In the genomic region with DNA sequence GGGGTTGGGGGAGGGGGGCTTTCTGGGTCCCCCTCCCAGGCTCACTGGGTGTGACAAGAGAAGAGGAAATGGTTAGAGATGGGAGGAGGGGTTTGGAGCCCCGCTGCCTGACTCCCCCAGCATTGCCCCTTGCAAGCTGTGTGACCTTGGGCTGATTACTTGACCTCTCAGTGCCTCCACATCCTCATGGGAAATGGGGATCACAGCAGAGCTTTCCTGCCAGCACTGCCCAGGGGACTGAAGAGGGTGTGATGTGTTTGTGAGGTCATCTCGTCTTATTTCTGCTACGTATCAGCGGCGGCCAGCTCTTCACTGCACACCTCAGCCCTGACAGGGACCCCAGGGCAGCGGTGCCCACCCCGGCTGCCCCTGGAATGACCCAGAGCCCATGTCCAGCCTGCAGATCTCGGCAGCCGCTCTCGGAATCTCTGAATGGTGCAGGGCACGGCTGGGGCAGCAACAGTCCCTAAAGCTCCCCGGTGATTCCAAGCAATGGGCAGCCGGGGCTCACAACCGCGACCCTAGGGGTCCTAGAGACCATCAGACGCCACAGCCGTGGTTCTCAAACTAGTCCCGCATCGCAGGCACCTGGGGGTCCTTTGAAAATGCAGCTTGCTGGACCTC, we compare ENCODE assay signal across 9 cellular contexts. TPM values are rescaled to one million over a fixed set of nuclear protein-coding genes. Genes with fewer than 3 reads are reported as not detected.
DNase-seq lines count a peak whose midpoint lies in the region; ATAC-seq and TF ChIP-seq lines count a peak whose summit lies in the region.
"Had no signal": no experiment of that assay in that cellular context is flagged by ENCODE, and none has a peak within 500 bp of the region (broad histone marks: within the 10 kb centered on the region; RNA-seq: fewer than 3 reads in every experiment).

No MANE protein-coding gene starts in this region.

- H3K4me1 Mint-ChIP-seq in brain: peaks cover 84% of the 10 kb centered on the region

- peak overlapping the region; percentile 67 to 82 (median 78) for H3K4me3 Mint-ChIP-seq in brain
- H3K4me3 Mint-ChIP-seq: natural killer cell had no signal

- peaks cover 8% of the 10 kb centered on the region for H3K27me3 Mint-ChIP-seq in brain

- DNase-seq in H7 (no peak), sigmoid colon (no peak)

- TF ChIP-seq CTCF in brain (conservative IDR thresholded peaks at IDR 0.05) (no peak), sigmoid colon (IDR thresholded peaks at IDR 0.05) (no peak)

- no peaks in the 10 kb centered on the region for H3K9me3 ChIP-seq in iPS-15b (ENCODE audit: control insufficient read depth, insufficient read depth, low read length)
- H3K9me3 ChIP-seq in sigmoid colon: no peaks in the 10 kb centered on the region

- H3K36me3 Mint-ChIP-seq in brain: peaks cover 4% of the 10 kb centered on the region
- H3K36me3 Mint-ChIP-seq: natural killer cell had no signal

- intact Hi-C loops in sigmoid colon (cut with DNase I): loop anchor here (1.0 to 5.0 kb wide), 2 partner anchors 92 to 205 kb away; no protein-coding TSS in a partner anchor

- peak overlapping the region; percentile 29 for H3K4me3 ChIP-seq in H7 (ENCODE audit: insufficient read depth, low read depth, low read length)
- peak overlapping the region; percentile 55 for H3K4me3 ChIP-seq in iPS-15b (ENCODE audit: low read depth, low read length)
- H3K4me3 ChIP-seq in sigmoid colon: peak overlapping the region; percentile 15 to 39 (median 31)

- H3K4me1 ChIP-seq in iPS-15b (ENCODE audit: control insufficient read depth, insufficient read depth, low read length): no peaks in the 10 kb centered on the region
- peaks cover 0 to 30% (median 26%) of the 10 kb centered on the region in 4 donors for H3K4me1 ChIP-seq in sigmoid colon

- H3K27ac Mint-ChIP-seq in brain: peak overlapping the region in 4 of 5 experiments; percentile 31 to 92 (median 56)
- H3K27ac Mint-ChIP-seq: natural killer cell had no signal

- TF ChIP-seq POLR2A in sigmoid colon (IDR thresholded peaks at IDR 0.05): no peak

- H3K9me3 Mint-ChIP-seq in brain: peaks cover 0 to 10% (median 4%) of the 10 kb centered on the region in 5 experiments
- H3K9me3 Mint-ChIP-seq: natural killer cell had no signal

- H3K27me3 ChIP-seq in H7 (ENCODE audit: control insufficient read depth, insufficient read depth, low read length) (peaks cover 43% of the 10 kb centered on the region), iPS-15b (ENCODE audit: control insufficient read depth, insufficient read depth, low read length) (peaks cover 56% of the 10 kb centered on the region), sigmoid colon (peaks cover 0 to 57% (median 41%) of the 10 kb centered on the region in 3 donors)

- H3K36me3 ChIP-seq in H7 (replicated peaks; ENCODE audit: control insufficient read depth, insufficient read depth, low read length): no peaks in the 10 kb centered on the region
- no peaks in the 10 kb centered on the region for H3K36me3 ChIP-seq in iPS-15b (ENCODE audit: control insufficient read depth, insufficient read depth, low read length)
- H3K36me3 ChIP-seq in sigmoid colon: no peaks in the 10 kb centered on the region

- TF ChIP-seq EP300 in sigmoid colon (IDR thresholded peaks at IDR 0.05): no peak

- H3K27ac ChIP-seq in sigmoid colon: no peak overlapping the region

- H3K9ac ChIP-seq in iPS-15b (ENCODE audit: low read depth, low read length): peak overlapping the region; percentile 47

- ATAC-seq in GM18511 (IDR thresholded peaks at IDR 0.05; ENCODE audit: unreplicated experiment) (no peak), GM21423 (IDR thresholded peaks at IDR 0.05; ENCODE audit: unreplicated experiment) (no peak), GM19023 (IDR thresholded peaks at IDR 0.05; ENCODE audit: unreplicated experiment) (no peak), HG03280 (IDR thresholded peaks at IDR 0.05; ENCODE audit: unreplicated experiment) (no peak)

- 18 to 19% methylated on average over 19 of the region's 19 CpGs for WGBS in sigmoid colon, 2 donors

RNA-seq across cellular contexts. Expression of gene PNMA8B, which starts 8.4 kb away (rescaled TPM):
- total RNA-seq in H7 (2014; rRNA removed; shearing (Covaris generic)): 2.8 and 3.3 TPM in 2 replicates
- polyA plus RNA-seq in brain (ENCODE audit: insufficient read depth, low read depth, low replicate concordance) (21.3 TPM), sigmoid colon (under 1 TPM in 2 of 3 donors, not detected in 1; 0.60 to 0.95 TPM)
- total RNA-seq in sigmoid colon: 1 to 10 TPM; 1.3 to 1.9 (median 1.6) TPM

RNA-seq across cellular contexts. Expression of gene PNMA8A, which starts 15.9 kb away (rescaled TPM):
- total RNA-seq in H7 (2014; rRNA removed; shearing (Covaris generic)): 17.4 and 23.9 TPM in 2 replicates
- polyA plus RNA-seq in brain (ENCODE audit: insufficient read depth, low read depth, low replicate concordance): 59.3 TPM
- 1 to 10 TPM; 1.5 to 8.4 (median 5.5) TPM for total RNA-seq in sigmoid colon
- 1 to 10 TPM in 1 of 3 donors, not detected in 2; 2.3 TPM for polyA plus RNA-seq in sigmoid colon
- total RNA-seq: natural killer cell had no signal

RNA-seq across cellular contexts. Expression of gene PNMA8C, which starts 58.6 kb away (rescaled TPM):
- 0.14 and 0.15 TPM in 2 replicates for total RNA-seq in H7 (2014; rRNA removed; shearing (Covaris generic))
- polyA plus RNA-seq in brain (ENCODE audit: insufficient read depth, low read depth, low replicate concordance) (5.3 TPM), sigmoid colon (under 1 TPM in 2 of 3 donors, not detected in 1; 0.23 to 0.25 TPM)
- under 1 TPM in 3 of 4 donors, not detected in 1; 0.27 to 0.36 (median 0.28) TPM for total RNA-seq in sigmoid colon
